Comparison of ENCODE assay signal across 20 cellular contexts in genomic region chr6:5142915-5143314, GRCh38. TPM values are rescaled to one million over a fixed set of nuclear protein-coding genes. Genes with fewer than 3 reads are reported as not detected.
DNase-seq lines count a peak whose midpoint lies in the region; ATAC-seq and TF ChIP-seq lines count a peak whose summit lies in the region.
"Had no signal": no experiment of that assay in that cellular context is flagged by ENCODE, and none has a peak within 500 bp of the region (broad histone marks: within the 10 kb centered on the region; RNA-seq: fewer than 3 reads in every experiment).

No MANE protein-coding gene starts in this region.

- peaks cover 1 to 18% of the 10 kb centered on the region in 2 donors for H3K4me1 Mint-ChIP-seq in immature natural killer cell

- CTCF ChIA-PET in SK-N-SH (lab: Yijun Ruan, JAX): interaction anchor here (0.6 to 2.7 kb wide), 61 partner anchors 10 to 1411 kb away, joined by 3 to 25 read pairs (median 4); partner anchors contain the start of genes FARS2 and LYRM4

- H3K36me3 Mint-ChIP-seq in immature natural killer cell: no peaks in the 10 kb centered on the region
- H3K36me3 Mint-ChIP-seq: naive B cell, WTC11 had no signal

- H3K27me3 ChIP-seq in SK-N-SH (ENCODE audit: insufficient read depth) (no peaks in the 10 kb centered on the region), ascending aorta (no peaks in the 10 kb centered on the region)
- H3K27me3 ChIP-seq: cardiac muscle cell, colonic mucosa, neutrophil, Peyer's patch, spleen, testis had no signal

- no peak overlapping the region for H2AFZ ChIP-seq in SK-N-SH (ENCODE audit: low read depth)

- peak; percentile 11 for DNase-seq in EH (ENCODE audit: low read depth)
- peak; percentile 87 to 88 for DNase-seq in Kasumi-1 (lab: John Stamatoyannopoulos, UW)
- DNase-seq in RPMI7951 (ENCODE audit: low read depth): peak; percentile 64
- peak in 2 of 3 donors; percentile 33 to 38 for DNase-seq in immature natural killer cell
- no peak for DNase-seq in SK-N-SH
- no peak for DNase-seq in ascending aorta (ENCODE audit: low spot score in 2 of 2)
- no peak for DNase-seq in kidney tubule cell (ENCODE audit: low spot score)

- POLR2A ChIA-PET in SK-N-SH (lab: Yijun Ruan, JAX): no interaction called here

- no peaks in the 10 kb centered on the region for H3K9me3 ChIP-seq in SK-N-SH
- no peaks in the 10 kb centered on the region for H3K9me3 ChIP-seq in ascending aorta
- H3K9me3 ChIP-seq: colonic mucosa, neutrophil, Peyer's patch, spleen, testis had no signal

- H3K4me2 ChIP-seq in SK-N-SH: no peak overlapping the region

- WGBS in SK-N-SH (ENCODE audit: low lambda C conversion rate): 95% methylated on average over 9 of the region's 11 CpGs

- intact Hi-C loops in ascending aorta (cut with DNase I): loop anchor here (1.0 to 10.0 kb wide), 5 partner anchors 72 to 1404 kb away; no protein-coding TSS in a partner anchor

- no peaks in the 10 kb centered on the region for H3K9me2 ChIP-seq in SK-N-SH

- H3K79me2 ChIP-seq in SK-N-SH (ENCODE audit: insufficient read depth): no peaks in the 10 kb centered on the region

- H3F3A ChIP-seq in SK-N-SH (replicated peaks; ENCODE audit: insufficient read depth): no peaks in the 10 kb centered on the region

- H3K27ac Mint-ChIP-seq in immature natural killer cell: peak overlapping the region in 2 of 6 donors; percentile 40 to 63
- H3K27ac Mint-ChIP-seq: activated CD4-positive, alpha-beta T cell treated with anti-CD3 and anti-CD28 coated beads, Interleukin-2, amount 10 ng/mL, durations not matched to agents 24 days and 14 days; activated naive CD8-positive, alpha-beta T cell; stimulated activated naive CD8-positive, alpha-beta T cell treated with anti-CD3 and anti-CD28 coated beads, Interleukin-15, Interleukin-2, amounts not matched to agents 100 ng/mL and 50 ng/mL, for 24 hours; WTC11 had no signal

- H3K4me3 ChIP-seq in SK-N-SH (ENCODE audit: low read depth in 2 of 2, low read length in 1 of 2): no peak overlapping the region
- no peak overlapping the region for H3K4me3 ChIP-seq in ascending aorta
- H3K4me3 ChIP-seq: cardiac muscle cell, colonic mucosa, Peyer's patch, spleen, testis had no signal

- no peaks in the 10 kb centered on the region for H3K9me3 Mint-ChIP-seq in immature natural killer cell
- H3K9me3 Mint-ChIP-seq: activated CD4-positive, alpha-beta T cell treated with anti-CD3 and anti-CD28 coated beads, Interleukin-2, amount 10 ng/mL, durations not matched to agents 24 days and 14 days; CD8-positive, alpha-beta memory T cell; naive B cell; stimulated activated naive CD8-positive, alpha-beta T cell treated with anti-CD3 and anti-CD28 coated beads, Interleukin-15, Interleukin-2, amounts not matched to agents 100 ng/mL and 50 ng/mL, for 24 hours; WTC11 had no signal

- H3K36me3 ChIP-seq in SK-N-SH (replicated peaks in 1 of 2; ENCODE audit: control insufficient read depth in 1 of 2, insufficient read depth in 2 of 2, low read length in 1 of 2): no peaks in the 10 kb centered on the region
- no peaks in the 10 kb centered on the region for H3K36me3 ChIP-seq in ascending aorta
- H3K36me3 ChIP-seq: cardiac muscle cell, colonic mucosa, neutrophil, Peyer's patch, spleen had no signal

- TF ChIP-seq CTCF in SK-N-SH (IDR thresholded peaks at IDR 0.05) (no peak), ascending aorta (IDR thresholded peaks at IDR 0.05) (no peak)

- no peak for TF ChIP-seq EP300 in SK-N-SH (IDR thresholded peaks at IDR 0.05; ENCODE audit: borderline replicate concordance in 1 of 2, low read depth in 1 of 2, low read length in 1 of 2)

- H3K27ac ChIP-seq in SK-N-SH (ENCODE audit: low read depth in 2 of 2, low read length in 1 of 2): no peak overlapping the region
- H3K27ac ChIP-seq in ascending aorta: no peak overlapping the region
- H3K27ac ChIP-seq: cardiac muscle cell, colonic mucosa, neutrophil, Peyer's patch, spleen, testis had no signal

- no peak for ATAC-seq in HG03520 (IDR thresholded peaks at IDR 0.05; ENCODE audit: unreplicated experiment)

- no peaks in the 10 kb centered on the region for H4K20me1 ChIP-seq in SK-N-SH (ENCODE audit: insufficient read depth)

- peak overlapping the region in 1 of 5 donors; percentile 39 for H3K4me3 Mint-ChIP-seq in immature natural killer cell
- H3K4me3 Mint-ChIP-seq: activated CD4-positive, alpha-beta T cell treated with anti-CD3 and anti-CD28 coated beads, Interleukin-2, amount 10 ng/mL, durations not matched to agents 24 days and 14 days; activated naive CD8-positive, alpha-beta T cell; CD8-positive, alpha-beta memory T cell; stimulated activated naive CD8-positive, alpha-beta T cell treated with anti-CD3 and anti-CD28 coated beads, Interleukin-15, Interleukin-2, amounts not matched to agents 100 ng/mL and 50 ng/mL, for 24 hours; WTC11 had no signal

- no peaks in the 10 kb centered on the region for H3K4me1 ChIP-seq in SK-N-SH (ENCODE audit: control insufficient read depth in 1 of 2, insufficient read depth in 2 of 2, low read depth in 1 of 2, low read length in 1 of 2)
- H3K4me1 ChIP-seq in ascending aorta: no peaks in the 10 kb centered on the region
- H3K4me1 ChIP-seq: colonic mucosa, Peyer's patch, testis had no signal

- H3K27me3 Mint-ChIP-seq in immature natural killer cell (ENCODE audit: low read depth in 3 of 3): peaks cover 0 to 2% (median 2%) of the 10 kb centered on the region in 3 donors
- H3K27me3 Mint-ChIP-seq: activated CD4-positive, alpha-beta T cell treated with anti-CD3 and anti-CD28 coated beads, Interleukin-2, amount 10 ng/mL, durations not matched to agents 24 days and 14 days; activated naive CD8-positive, alpha-beta T cell; CD8-positive, alpha-beta memory T cell; naive B cell; stimulated activated naive CD8-positive, alpha-beta T cell treated with anti-CD3 and anti-CD28 coated beads, Interleukin-15, Interleukin-2, amounts not matched to agents 100 ng/mL and 50 ng/mL, for 24 hours had no signal

- TF ChIP-seq RAD21 in SK-N-SH (IDR thresholded peaks at IDR 0.05; ENCODE audit: low read length): no peak

- H3K9ac ChIP-seq in SK-N-SH: no peak overlapping the region

TF ChIP-seq in SK-N-SH, 30 proteins besides CTCF, POLR2A, EP300 and RAD21 (continues in another document):
- TF ChIP-seq EZH2phosphoT487 (IDR thresholded peaks at IDR 0.05; ENCODE audit: borderline replicate concordance, low read depth): no peak
- TF ChIP-seq RFX5 (IDR thresholded peaks at IDR 0.05; ENCODE audit: low read length): no peak
- no peak for TF ChIP-seq USF1 (IDR thresholded peaks at IDR 0.05; ENCODE audit: borderline replicate concordance, low read depth)
- TF ChIP-seq FOSL2 (IDR thresholded peaks at IDR 0.05; ENCODE audit: borderline replicate concordance, low read depth): no peak
- TF ChIP-seq TCF12 (IDR thresholded peaks at IDR 0.05): no peak
- no peak for TF ChIP-seq GATA2 (CRISPR knock-in tag; IDR thresholded peaks at IDR 0.05)
- no peak for TF ChIP-seq NFIC (IDR thresholded peaks at IDR 0.05; ENCODE audit: borderline replicate concordance)
- no peak for TF ChIP-seq SIN3A (IDR thresholded peaks at IDR 0.05; ENCODE audit: borderline replicate concordance, low read depth, low read length)
- TF ChIP-seq, protein P1, sequence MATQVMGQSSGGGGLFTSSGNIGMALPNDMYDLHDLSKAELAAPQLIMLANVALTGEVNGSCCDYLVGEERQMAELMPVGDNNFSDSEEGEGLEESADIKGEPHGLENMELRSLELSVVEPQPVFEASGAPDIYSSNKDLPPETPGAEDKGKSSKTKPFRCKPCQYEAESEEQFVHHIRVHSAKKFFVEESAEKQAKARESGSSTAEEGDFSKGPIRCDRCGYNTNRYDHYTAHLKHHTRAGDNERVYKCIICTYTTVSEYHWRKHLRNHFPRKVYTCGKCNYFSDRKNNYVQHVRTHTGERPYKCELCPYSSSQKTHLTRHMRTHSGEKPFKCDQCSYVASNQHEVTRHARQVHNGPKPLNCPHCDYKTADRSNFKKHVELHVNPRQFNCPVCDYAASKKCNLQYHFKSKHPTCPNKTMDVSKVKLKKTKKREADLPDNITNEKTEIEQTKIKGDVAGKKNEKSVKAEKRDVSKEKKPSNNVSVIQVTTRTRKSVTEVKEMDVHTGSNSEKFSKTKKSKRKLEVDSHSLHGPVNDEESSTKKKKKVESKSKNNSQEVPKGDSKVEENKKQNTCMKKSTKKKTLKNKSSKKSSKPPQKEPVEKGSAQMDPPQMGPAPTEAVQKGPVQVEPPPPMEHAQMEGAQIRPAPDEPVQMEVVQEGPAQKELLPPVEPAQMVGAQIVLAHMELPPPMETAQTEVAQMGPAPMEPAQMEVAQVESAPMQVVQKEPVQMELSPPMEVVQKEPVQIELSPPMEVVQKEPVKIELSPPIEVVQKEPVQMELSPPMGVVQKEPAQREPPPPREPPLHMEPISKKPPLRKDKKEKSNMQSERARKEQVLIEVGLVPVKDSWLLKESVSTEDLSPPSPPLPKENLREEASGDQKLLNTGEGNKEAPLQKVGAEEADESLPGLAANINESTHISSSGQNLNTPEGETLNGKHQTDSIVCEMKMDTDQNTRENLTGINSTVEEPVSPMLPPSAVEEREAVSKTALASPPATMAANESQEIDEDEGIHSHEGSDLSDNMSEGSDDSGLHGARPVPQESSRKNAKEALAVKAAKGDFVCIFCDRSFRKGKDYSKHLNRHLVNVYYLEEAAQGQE (IDR thresholded peaks at IDR 0.05; ENCODE audit: low read depth, low read length): no peak
- no peak for TF ChIP-seq ELF1 (IDR thresholded peaks at IDR 0.05)
- no peak for TF ChIP-seq JUND (IDR thresholded peaks at IDR 0.05)
- no peak for TF ChIP-seq MEF2A (IDR thresholded peaks at IDR 0.05; ENCODE audit: borderline replicate concordance, low read depth)
- TF ChIP-seq TEAD4 (IDR thresholded peaks at IDR 0.05; ENCODE audit: borderline replicate concordance, insufficient read depth): no peak
- TF ChIP-seq MXI1 (IDR thresholded peaks at IDR 0.05; ENCODE audit: low read depth, low read length): no peak

RNA-seq across cellular contexts. Expression of gene PPP1R3G, which starts 57.8 kb away (rescaled TPM):
- total RNA-seq in RPMI7951 (2014; rRNA removed; shearing (Covaris generic)): 0.60 and 2.0 TPM in 2 replicates
- polyA plus RNA-seq in immature natural killer cell (not detected), SK-N-SH (2012; rRNA removed) (0.08 and 0.10 TPM in 2 replicates)
- 0.04 and 0.08 TPM in 2 replicates for polyA plus RNA-seq in SK-N-SH (2012; cell fraction: cytosol; rRNA removed)
- 0.09 and 0.12 TPM in 2 replicates for polyA plus RNA-seq in SK-N-SH (2012; cell fraction: nucleus; rRNA removed)
- 1.1 TPM for total RNA-seq in ascending aorta
- total RNA-seq: CD8-positive, alpha-beta memory T cell had no signal
- polyA plus RNA-seq: CD8-positive, alpha-beta memory T cell had no signal

Comparison
In these comparisons a context has a peak if more than half of its experiments do, and no peak if none do; other contexts are left out.
1. DNase-seq: peak in EH (single experiment), Kasumi-1 (2 of 2), RPMI7951 (single experiment) and immature natural killer cell (2 of 3); none in SK-N-SH (single experiment), ascending aorta (0 of 2) and kidney tubule cell (single experiment).